24 cellular contexts compared by ENCODE assay signal in the genomic region with DNA sequence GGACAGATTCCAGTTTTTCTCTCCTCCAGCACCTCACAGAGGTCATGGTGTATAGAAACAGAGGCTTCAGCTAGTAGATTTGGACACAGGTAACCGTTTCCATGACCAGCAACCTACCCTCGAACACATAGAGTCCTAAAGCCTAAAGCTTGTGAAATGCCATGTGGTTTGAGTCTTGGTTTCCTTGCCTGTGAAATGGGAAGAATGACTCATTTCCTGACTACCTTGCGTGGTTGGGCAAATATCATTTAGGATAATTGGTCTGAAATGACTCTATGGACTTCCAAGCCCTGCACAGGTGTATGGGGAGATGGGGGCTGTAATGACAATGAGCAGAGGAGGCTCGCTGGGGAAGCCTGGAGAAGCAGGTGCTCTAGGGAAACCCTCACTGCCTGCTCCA.
DNase-seq lines count a peak whose midpoint lies in the region; ATAC-seq, FAIRE-seq and TF ChIP-seq lines count a peak whose summit lies in the region.
"Had no signal": no experiment of that assay in that cellular context is flagged by ENCODE, and none has a peak within 500 bp of the region (broad histone marks: within the 10 kb centered on the region; RNA-seq: fewer than 3 reads in every experiment).

No MANE protein-coding gene starts in this region.

- H3K36me3 Mint-ChIP-seq in osteocyte (ENCODE audit: unreplicated experiment), result no peaks in the 10 kb centered on the region
- H3K36me3 Mint-ChIP-seq: CD8-positive, alpha-beta memory T cell; natural killer cell treated with Interleukin-12 subunit alpha and Interleukin-12 subunit beta and Interleukin-15 and Interleukin-18, amount 100 ng/mL, for 72 hours had no signal

- H3K4me2 ChIP-seq in HepG2 (ENCODE audit: low read depth, low read length) (no peak overlapping the region), mammary epithelial cell (ENCODE audit: insufficient read depth, low read depth, low read length) (no peak overlapping the region)

- no peak for ATAC-seq in HepG2
- ATAC-seq in right lobe of liver, result no peak
- peak; percentile 39 for ATAC-seq in stimulated activated naive CD8-positive, alpha-beta T cell treated with anti-CD3 and anti-CD28 coated beads, Interleukin-15, amount 100 ng/mL, for 72 hours
- ATAC-seq: K562; natural killer cell treated with Interleukin-12 subunit alpha and Interleukin-12 subunit beta and Interleukin-15 and Interleukin-18, amount 100 ng/mL, for 72 hours; sciatic nerve; T-helper 17 cell had no signal

- TF ChIP-seq CTCF in HepG2 (CRISPR knock-in tag; IDR thresholded peaks at IDR 0.05) (no peak), right lobe of liver (IDR thresholded peaks at IDR 0.05) (no peak), mammary epithelial cell (conservative IDR thresholded peaks at IDR 0.05 in 1 of 2, IDR thresholded peaks at IDR 0.05 in 1 of 2; ENCODE audit: extremely low read depth in 1 of 2, insufficient read depth in 1 of 2, low read depth in 1 of 2, low read length in 2 of 2) (no peak), osteocyte (IDR thresholded peaks at IDR 0.05) (no peak)

- no peak for DNase-seq in HepG2 (ENCODE audit: low spot score)
- DNase-seq in right lobe of liver, result no peak
- peak; percentile 22 for DNase-seq in NCI-H146 treated with DMSO at 0.1 percent for 48 hours (lab: John Stamatoyannopoulos, UW; ENCODE audit: unreplicated experiment)
- DNase-seq in mammary epithelial cell, result peak; percentile 65
- DNase-seq in stimulated activated naive CD8-positive, alpha-beta T cell treated with anti-CD3 and anti-CD28 coated beads, Interleukin-15, amount 100 ng/mL, for 72 hours, result no peak
- no peak for DNase-seq in osteocyte (ENCODE audit: extremely low spot score, unreplicated experiment)
- DNase-seq in NCI-H2196 (lab: John Stamatoyannopoulos, UW; ENCODE audit: unreplicated experiment), result no peak
- DNase-seq in NAMALWA (ENCODE audit: low spot score), result no peak
- DNase-seq: activated CD4-positive, CD25-positive, alpha-beta regulatory T cell; brain microvascular endothelial cell; CD8-positive, alpha-beta memory T cell; cortex of kidney; DMS79; foreskin fibroblast; NCI-H1105 treated with DMSO at 0.1 percent for 48 hours; NCI-H2227 treated with DMSO at 0.1 percent for 48 hours; SHP77 treated with DMSO at 0.1 percent for 48 hours; stimulated activated naive CD4-positive, alpha-beta T cell treated with Interleukin-2 at 50 U/mL for 16 hours; T-helper 17 cell; transverse colon had no signal

- dilution Hi-C loops in mammary epithelial cell (cut with HindIII; ENCODE audit: low sequenced_read_pairs), result no loop called here

- no TSS peak for BruUV-seq in HepG2 (replicated peaks; lab: Mats Ljungman, UMichigan)
- no TSS peak for BruUV-seq in mammary epithelial cell (replicated peaks; lab: Mats Ljungman, UMichigan)

- intact Hi-C loops in HepG2 (cut with micrococcal nuclease; ENCODE audit: unreplicated experiment) (no loop called here), right lobe of liver (cut with DNase I) (no loop called here), mammary epithelial cell (cut with micrococcal nuclease) (no loop called here)

- no peak overlapping the region for H3K27ac ChIP-seq in HepG2 (ENCODE audit: extremely low read length, insufficient read depth, low read length)
- H3K27ac ChIP-seq in right lobe of liver, result no peak overlapping the region
- H3K27ac ChIP-seq in mammary epithelial cell (ENCODE audit: insufficient read depth, low read depth, low read length), result no peak overlapping the region
- H3K27ac ChIP-seq: brain microvascular endothelial cell, parathyroid adenoma, transverse colon had no signal

- no peaks in the 10 kb centered on the region for H3K27me3 Mint-ChIP-seq in stimulated activated naive CD8-positive, alpha-beta T cell treated with anti-CD3 and anti-CD28 coated beads, Interleukin-15, amount 100 ng/mL, for 72 hours
- no peaks in the 10 kb centered on the region for H3K27me3 Mint-ChIP-seq in osteocyte (ENCODE audit: unreplicated experiment)
- H3K27me3 Mint-ChIP-seq: CD8-positive, alpha-beta memory T cell; natural killer cell treated with Interleukin-12 subunit alpha and Interleukin-12 subunit beta and Interleukin-15 and Interleukin-18, amount 100 ng/mL, for 72 hours; T-helper 17 cell had no signal

- H3K9me3 ChIP-seq in HepG2 (ENCODE audit: low read length), result no peaks in the 10 kb centered on the region
- no peaks in the 10 kb centered on the region for H3K9me3 ChIP-seq in right lobe of liver
- no peaks in the 10 kb centered on the region for H3K9me3 ChIP-seq in mammary epithelial cell (replicated peaks; ENCODE audit: insufficient read depth, low read length)
- H3K9me3 ChIP-seq: transverse colon had no signal

- TF ChIP-seq POLR2A in HepG2 (IDR thresholded peaks at IDR 0.05; ENCODE audit: insufficient read depth in 1 of 2, low read depth in 2 of 2, low read length in 2 of 2) (no peak), right lobe of liver (IDR thresholded peaks at IDR 0.05) (no peak)

- H3K9me3 Mint-ChIP-seq in stimulated activated naive CD8-positive, alpha-beta T cell treated with anti-CD3 and anti-CD28 coated beads, Interleukin-15, amount 100 ng/mL, for 72 hours, result no peaks in the 10 kb centered on the region
- H3K9me3 Mint-ChIP-seq in osteocyte (ENCODE audit: unreplicated experiment), result no peaks in the 10 kb centered on the region
- H3K9me3 Mint-ChIP-seq: CD8-positive, alpha-beta memory T cell; natural killer cell treated with Interleukin-12 subunit alpha and Interleukin-12 subunit beta and Interleukin-15 and Interleukin-18, amount 100 ng/mL, for 72 hours had no signal

- no peak overlapping the region for H3K4me3 ChIP-seq in HepG2 (replicated peaks in 1 of 3; ENCODE audit: insufficient read depth in 1 of 3, low read depth in 2 of 3, low read length in 3 of 3)
- no peak overlapping the region for H3K4me3 ChIP-seq in right lobe of liver
- H3K4me3 ChIP-seq in mammary epithelial cell (replicated peaks in 1 of 3; ENCODE audit: insufficient read depth in 1 of 3, low read depth in 2 of 3, low read length in 3 of 3), result no peak overlapping the region
- H3K4me3 ChIP-seq: K562, transverse colon had no signal

- H3K36me3 ChIP-seq in HepG2 (replicated peaks in 1 of 2; ENCODE audit: control insufficient read depth in 1 of 2, insufficient read depth in 2 of 2, low read length in 2 of 2) (no peaks in the 10 kb centered on the region), right lobe of liver (no peaks in the 10 kb centered on the region), mammary epithelial cell (ENCODE audit: insufficient read depth, low read length) (no peaks in the 10 kb centered on the region)
- H3K36me3 ChIP-seq: brain microvascular endothelial cell, transverse colon had no signal

- no peak for TF ChIP-seq EP300 in HepG2 (IDR thresholded peaks at IDR 0.05; ENCODE audit: low read depth in 2 of 2, low read length in 2 of 2)
- no peak for TF ChIP-seq EP300 in HepG2 (CRISPR knock-in tag; IDR thresholded peaks at IDR 0.05; ENCODE audit: borderline replicate concordance)

- POLR2A ChIA-PET in HepG2 (lab: Yijun Ruan, JAX), result no interaction called here

- CTCF ChIA-PET in HepG2 (lab: Yijun Ruan, JAX; ENCODE audit: low intra/inter-chr PET ratio, low total read pairs), result no interaction called here
- CTCF ChIA-PET in mammary epithelial cell (lab: Charles Lee; ENCODE audit: low non-redundant PET), result no interaction called here

- H3K27me3 ChIP-seq in HepG2 (ENCODE audit: control insufficient read depth in 1 of 2, insufficient read depth in 2 of 2, low read length in 2 of 2), result peaks cover 0 to 1% of the 10 kb centered on the region in 2 experiments; a peak in 2 of 5 replicates
- no peaks in the 10 kb centered on the region for H3K27me3 ChIP-seq in right lobe of liver
- H3K27me3 ChIP-seq in mammary epithelial cell (ENCODE audit: insufficient read depth, low read length), result no peaks in the 10 kb centered on the region
- H3K27me3 ChIP-seq: brain microvascular endothelial cell, transverse colon had no signal

- FAIRE-seq in HepG2 (lab: Jason Lieb, UNC), result no peak
- FAIRE-seq: K562 had no signal

- H3K4me1 ChIP-seq in HepG2 (ENCODE audit: insufficient read depth, low read length) (peaks cover 6% of the 10 kb centered on the region; the same call in 1 of the 2 replicates), right lobe of liver (no peaks in the 10 kb centered on the region), mammary epithelial cell (ENCODE audit: insufficient read depth, low read length) (peaks cover 32% of the 10 kb centered on the region)
- H3K4me1 ChIP-seq: parathyroid adenoma, transverse colon had no signal

- H4K20me1 ChIP-seq in HepG2 (ENCODE audit: insufficient read depth, low read length) (no peaks in the 10 kb centered on the region), mammary epithelial cell (ENCODE audit: insufficient read depth, low read length) (no peaks in the 10 kb centered on the region)

- H3K4me3 Mint-ChIP-seq in stimulated activated naive CD8-positive, alpha-beta T cell treated with anti-CD3 and anti-CD28 coated beads, Interleukin-15, amount 100 ng/mL, for 72 hours, result no peak overlapping the region
- no peak overlapping the region for H3K4me3 Mint-ChIP-seq in osteocyte (ENCODE audit: unreplicated experiment)
- H3K4me3 Mint-ChIP-seq: CD8-positive, alpha-beta memory T cell; natural killer cell treated with Interleukin-12 subunit alpha and Interleukin-12 subunit beta and Interleukin-15 and Interleukin-18, amount 100 ng/mL, for 72 hours; T-helper 17 cell had no signal

- in situ Hi-C loops in HepG2 (cut with HindIII; ENCODE audit: extremely low pct_ligation_motif_present, low pct_unique_long_range_greater_than_20kb), result no loop called here
- in situ Hi-C loops in mammary epithelial cell (cut with MboI; ENCODE audit: low sequenced_read_pairs in 2 of 2), result no loop called here

- H3K27ac Mint-ChIP-seq in stimulated activated naive CD8-positive, alpha-beta T cell treated with anti-CD3 and anti-CD28 coated beads, Interleukin-15, amount 100 ng/mL, for 72 hours, result no peak overlapping the region
- no peak overlapping the region for H3K27ac Mint-ChIP-seq in osteocyte (ENCODE audit: unreplicated experiment)
- H3K27ac Mint-ChIP-seq: CD8-positive, alpha-beta memory T cell; natural killer cell treated with Interleukin-12 subunit alpha and Interleukin-12 subunit beta and Interleukin-15 and Interleukin-18, amount 100 ng/mL, for 72 hours; T-helper 17 cell had no signal

- no peak overlapping the region for H2AFZ ChIP-seq in HepG2 (ENCODE audit: low read length)
- no peak overlapping the region for H2AFZ ChIP-seq in mammary epithelial cell (ENCODE audit: low read depth, low read length)
- H2AFZ ChIP-seq: parathyroid adenoma had no signal

- WGBS in HepG2 (ENCODE audit: low lambda C conversion rate), result 10% methylated on average over 4 of the region's 4 CpGs
- WGBS in right lobe of liver (ENCODE audit: insufficient coverage, low coverage, low lambda C conversion rate, missing lambda C conversion rate), result 61% methylated on average over 4 of the region's 4 CpGs
- 39% methylated on average over 3 of the region's 4 CpGs for WGBS in mammary epithelial cell (ENCODE audit: low coverage, missing lambda C conversion rate)

- peaks cover 17% of the 10 kb centered on the region for H3K4me1 Mint-ChIP-seq in stimulated activated naive CD8-positive, alpha-beta T cell treated with anti-CD3 and anti-CD28 coated beads, Interleukin-15, amount 100 ng/mL, for 72 hours
- peaks cover 11% of the 10 kb centered on the region for H3K4me1 Mint-ChIP-seq in osteocyte (ENCODE audit: unreplicated experiment)
- H3K4me1 Mint-ChIP-seq: CD8-positive, alpha-beta memory T cell; T-helper 17 cell had no signal

- no peak for TF ChIP-seq RAD21 in HepG2 (CRISPR knock-in tag; IDR thresholded peaks at IDR 0.05)

- H3K79me2 ChIP-seq in HepG2 (ENCODE audit: insufficient read depth, low read length) (no peaks in the 10 kb centered on the region), mammary epithelial cell (ENCODE audit: insufficient read depth, low read length) (peaks cover 29% of the 10 kb centered on the region)
- H3K79me2 ChIP-seq: parathyroid adenoma had no signal

- H3K9ac ChIP-seq in HepG2 (ENCODE audit: insufficient read depth, low read depth, low read length) (no peak overlapping the region), mammary epithelial cell (ENCODE audit: insufficient read depth, low read length) (no peak overlapping the region)
- H3K9ac ChIP-seq: parathyroid adenoma had no signal

Comparison
In these comparisons a context has a peak if more than half of its experiments do, and no peak if none do; other contexts are left out.
1. DNase-seq: peak in NCI-H146 treated with DMSO at 0.1 percent for 48 hours (single experiment) and mammary epithelial cell (single experiment); none in HepG2 (single experiment), right lobe of liver (0 of 3), stimulated activated naive CD8-positive, alpha-beta T cell treated with anti-CD3 and anti-CD28 coated beads, Interleukin-15, amount 100 ng/mL, for 72 hours (0 of 2), osteocyte (single experiment), NCI-H2196 (single experiment) and NAMALWA (single experiment).